Comparison of ENCODE assay signal across 9 cellular contexts in the genomic region with DNA sequence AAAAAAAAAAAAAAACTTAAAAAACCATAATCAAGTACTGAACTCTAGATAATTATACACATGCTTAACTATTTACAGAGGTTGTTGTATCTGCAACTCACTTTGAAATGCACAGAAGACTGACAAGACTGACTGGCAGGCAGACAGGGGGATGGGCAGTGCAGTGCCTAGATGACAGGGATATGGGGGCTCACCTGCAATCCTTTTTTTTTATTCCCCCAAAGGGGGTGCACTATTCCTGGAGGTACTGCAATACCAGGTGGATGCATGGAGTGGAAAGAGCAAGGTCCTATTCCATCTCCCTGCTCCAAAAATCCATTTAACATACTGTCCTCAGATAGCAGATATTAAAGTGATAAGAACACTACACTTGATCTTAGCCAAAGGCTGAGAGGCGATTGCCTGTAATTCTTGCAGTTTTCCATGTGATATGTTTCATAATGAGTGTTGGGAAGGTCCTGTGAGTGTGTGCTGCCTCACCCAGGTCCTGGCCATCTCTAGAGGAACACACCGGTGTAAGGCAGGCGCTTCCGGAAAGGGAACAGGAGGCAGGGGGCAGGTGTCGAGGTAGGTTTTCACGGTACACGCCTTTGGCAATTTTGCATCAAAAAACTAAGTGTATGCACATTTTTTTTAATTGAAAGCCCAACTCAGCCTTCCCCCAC. TPM values are rescaled to one million over a fixed set of nuclear protein-coding genes. Genes with fewer than 3 reads are reported as not detected.
A peak's percentile ranks its signal among the peaks of the same experiment; 100 is the strongest.
DNase-seq lines count a peak whose midpoint lies in the region; ATAC-seq and TF ChIP-seq lines count a peak whose summit lies in the region.
"Had no signal": no experiment of that assay in that cellular context is flagged by ENCODE, and none has a peak within 500 bp of the region (broad histone marks: within the 10 kb centered on the region; RNA-seq: fewer than 3 reads in every experiment).

No MANE protein-coding gene starts in this region.

- H3K27ac ChIP-seq in GM23338 (ENCODE audit: low read depth) (peak overlapping the region; percentile 45; the same call in 1 of the 2 replicates), sigmoid colon (peak overlapping the region in 3 of 4 donors; percentile 32 to 62 (median 40))

- H3K4me1 Mint-ChIP-seq in GM23338 = peaks cover 12% of the 10 kb centered on the region
- H3K4me1 Mint-ChIP-seq in glutamatergic neuron (ENCODE audit: low read depth, unreplicated experiment) = peaks cover 2% of the 10 kb centered on the region
- no peaks in the 10 kb centered on the region for H3K4me1 Mint-ChIP-seq in Caco-2 (ENCODE audit: low read depth, unreplicated experiment)

- TF ChIP-seq CTCF in GM23338 (conservative IDR thresholded peaks at IDR 0.05; ENCODE audit: low read depth in 2 of 2) (no peak), glutamatergic neuron (IDR thresholded peaks at IDR 0.05; ENCODE audit: partially characterized antibody, unreplicated experiment) (no peak), sigmoid colon (IDR thresholded peaks at IDR 0.05) (no peak), Caco-2 (IDR thresholded peaks at IDR 0.05; ENCODE audit: insufficient read depth in 1 of 2, low read depth in 1 of 2, low read length in 1 of 2, severe bottlenecking in 1 of 2, unreplicated experiment in 1 of 2) (no peak)

- intact Hi-C loops in sigmoid colon (cut with DNase I) (loop anchor here (2.0 to 5.0 kb wide), 4 partner anchors 47 to 532 kb away; a partner anchor contains a TSS), Caco-2 (cut with micrococcal nuclease; ENCODE audit: unreplicated experiment) (no loop called here), posterior cingulate gyrus (cut with DNase I) (loop anchor here (5.0 to 10.0 kb wide), 3 partner anchors 57 to 422 kb away; a partner anchor contains a TSS)

- H3K4me3 ChIP-seq in GM23338 = peak overlapping the region; percentile 68
- H3K4me3 ChIP-seq in sigmoid colon = peak overlapping the region in 3 of 4 donors; percentile 50 to 56 (median 56)
- H3K4me3 ChIP-seq in Caco-2 (ENCODE audit: low read depth, low read length) = no peak overlapping the region
- H3K4me3 ChIP-seq: HAP-1 had no signal

- H3K27me3 ChIP-seq in GM23338 (ENCODE audit: insufficient read depth) = no peaks in the 10 kb centered on the region
- peaks cover 0 to 4% (median 0%) of the 10 kb centered on the region in 3 donors for H3K27me3 ChIP-seq in sigmoid colon
- H3K27me3 ChIP-seq in Caco-2 (replicated peaks; ENCODE audit: control insufficient read depth, insufficient read depth, low read length) = no peaks in the 10 kb centered on the region

- H3K9me2 ChIP-seq in GM23338 (ENCODE audit: insufficient read depth) = no peaks in the 10 kb centered on the region

- H3F3A ChIP-seq in GM23338 (replicated peaks; ENCODE audit: low read depth) = 0 out of 2 replicates have a peak, but pooled peaks cover 4% of the 10 kb centered on the region

- H3K36me3 Mint-ChIP-seq in GM23338 (ENCODE audit: low read depth) = peaks cover 29% of the 10 kb centered on the region
- no peaks in the 10 kb centered on the region for H3K36me3 Mint-ChIP-seq in glutamatergic neuron (ENCODE audit: unreplicated experiment)
- peaks cover 59% of the 10 kb centered on the region for H3K36me3 Mint-ChIP-seq in Caco-2 (ENCODE audit: insufficient read depth, unreplicated experiment)

- peaks cover 17% of the 10 kb centered on the region for H4K20me1 ChIP-seq in GM23338 (replicated peaks; ENCODE audit: insufficient read depth)

- H3K79me2 ChIP-seq in GM23338 (replicated peaks; ENCODE audit: insufficient read depth) = no peaks in the 10 kb centered on the region

- no peak for DNase-seq in GM23338 (ENCODE audit: low spot score)
- DNase-seq in SW480 (ENCODE audit: low spot score) = peak; percentile 35
- DNase-seq in glutamatergic neuron = no peak
- DNase-seq in sigmoid colon = no peak
- DNase-seq in Caco-2 = no peak
- DNase-seq in superior temporal gyrus (ENCODE audit: extremely low spot score) = no peak
- DNase-seq in posterior cingulate gyrus = no peak

- WGBS in sigmoid colon, 2 donors = 11 to 29% methylated on average over 7 of the region's 7 CpGs

- H3K4me1 ChIP-seq in GM23338 (ENCODE audit: insufficient read depth) (peaks cover 15% of the 10 kb centered on the region; the same call in 1 of the 2 replicates), sigmoid colon (peaks cover 0 to 28% (median 23%) of the 10 kb centered on the region in 4 donors), Caco-2 (no peaks in the 10 kb centered on the region)
- H3K4me1 ChIP-seq: HAP-1 had no signal

- POLR2A ChIA-PET in Caco-2 (lab: Charles Lee) = no interaction called here

- CTCF ChIA-PET in Caco-2 (lab: Charles Lee) = no interaction called here

- H3K9me3 ChIP-seq in sigmoid colon (no peaks in the 10 kb centered on the region), Caco-2 (no peaks in the 10 kb centered on the region)
- H3K9me3 ChIP-seq: HAP-1 had no signal

- H3K27me3 Mint-ChIP-seq in GM23338 (ENCODE audit: insufficient read depth, low read depth, poor library complexity) = peaks cover 15% of the 10 kb centered on the region
- H3K27me3 Mint-ChIP-seq in glutamatergic neuron (ENCODE audit: unreplicated experiment) = peaks cover 3% of the 10 kb centered on the region
- H3K27me3 Mint-ChIP-seq in Caco-2 (ENCODE audit: insufficient read depth, unreplicated experiment) = no peaks in the 10 kb centered on the region

- no TSS peak for BruUV-seq in Caco-2 (replicated peaks; lab: Mats Ljungman, UMichigan)

- H3K36me3 ChIP-seq in GM23338 (ENCODE audit: insufficient read depth) = peaks cover 11% of the 10 kb centered on the region; the same call in 1 of the 2 replicates
- peaks cover 17 to 31% (median 24%) of the 10 kb centered on the region in 4 donors for H3K36me3 ChIP-seq in sigmoid colon
- H3K36me3 ChIP-seq in Caco-2 (ENCODE audit: control insufficient read depth, insufficient read depth, low read length) = peaks cover 3% of the 10 kb centered on the region; the same call in 1 of the 2 replicates

- H2AFZ ChIP-seq in GM23338 = no peak overlapping the region

- H3K4me3 Mint-ChIP-seq in GM23338 (peak overlapping the region; percentile 84), glutamatergic neuron (ENCODE audit: unreplicated experiment) (peak overlapping the region; percentile 73), Caco-2 (ENCODE audit: unreplicated experiment) (no peak overlapping the region)

- H3K27ac Mint-ChIP-seq in GM23338 (0 out of 2 replicates have a peak overlapping the region, but pooled peaks have one; percentile 81), glutamatergic neuron (ENCODE audit: unreplicated experiment) (no peak overlapping the region), Caco-2 (ENCODE audit: unreplicated experiment) (no peak overlapping the region)

- TF ChIP-seq EP300 in sigmoid colon (IDR thresholded peaks at IDR 0.05) = no peak

- ATAC-seq in GM23338 (peak; percentile 36), HG03520 (IDR thresholded peaks at IDR 0.05; ENCODE audit: unreplicated experiment) (no peak)

- no peak for TF ChIP-seq POLR2A in sigmoid colon (IDR thresholded peaks at IDR 0.05)

- H3K9me3 Mint-ChIP-seq in GM23338 (no peaks in the 10 kb centered on the region), glutamatergic neuron (ENCODE audit: unreplicated experiment) (peaks cover 2% of the 10 kb centered on the region), Caco-2 (ENCODE audit: unreplicated experiment) (no peaks in the 10 kb centered on the region)

- peak overlapping the region; percentile 93 for H3K4me2 ChIP-seq in GM23338

TF ChIP-seq in GM23338, 12 proteins besides CTCF, POLR2A, EP300 and RAD21 (continues in another document):
- TF ChIP-seq ZNF114 (CRISPR knock-in tag; IDR thresholded peaks at IDR 0.05) = no peak

RNA-seq across cellular contexts. Expression of a gene that starts 22.7 kb away (rescaled TPM):
- 170 and 184 TPM in 2 replicates for total RNA-seq in GM23338 (2014; rRNA removed; shearing (Covaris generic))
- 44.8 and 47.3 TPM in 2 replicates for polyA plus RNA-seq in GM23338 (2016; fragmentation: Nextera tagmentation; extraction: Ambion mirVana)
- 201 TPM for total RNA-seq in glutamatergic neuron (ENCODE audit: unreplicated experiment)
- 10 to 100 TPM; 52.3 to 82.5 (median 63.0) TPM for total RNA-seq in sigmoid colon
- 100 to 1,000 TPM in 1 of 3 donors, 10 to 100 TPM in 2; 17.4 to 152 (median 20.1) TPM for polyA plus RNA-seq in sigmoid colon
- total RNA-seq in Caco-2 (2022) = 176 and 178 TPM in 2 replicates

RNA-seq across cellular contexts. Expression of a gene that starts 48.6 kb away (rescaled TPM):
- total RNA-seq in GM23338 (2014; rRNA removed; shearing (Covaris generic)) = 133 and 134 TPM in 2 replicates
- polyA plus RNA-seq in GM23338 (2016; fragmentation: Nextera tagmentation; extraction: Ambion mirVana) (136 and 137 TPM in 2 replicates), sigmoid colon (10 to 100 TPM; 12.0 to 40.6 (median 12.7) TPM)
- total RNA-seq in glutamatergic neuron (ENCODE audit: unreplicated experiment) (33.1 TPM), sigmoid colon (10 to 100 TPM; 16.3 to 20.9 (median 17.1) TPM), Caco-2 (2022) (53.3 and 56.4 TPM in 2 replicates)
